Comparison of ENCODE assay signal across 12 cellular contexts in the genomic region with DNA sequence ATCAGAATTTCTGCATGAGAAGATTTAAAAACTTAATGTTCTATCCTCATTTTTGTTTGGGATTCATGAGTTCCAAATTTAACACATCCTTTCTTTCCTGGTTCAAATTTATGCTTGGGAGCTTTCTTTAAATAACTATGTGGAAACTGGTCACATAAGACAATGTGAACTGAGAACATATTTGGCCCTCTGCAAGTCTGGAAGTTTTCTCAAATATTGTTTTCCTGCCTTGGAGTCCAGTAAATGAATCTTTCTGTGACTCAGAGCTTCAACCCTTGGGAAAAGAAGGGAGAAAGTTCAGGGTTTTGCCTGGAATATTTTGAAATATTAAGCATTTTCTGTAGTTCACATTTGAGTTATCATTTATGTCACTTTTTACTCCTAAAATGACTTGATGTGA.
"Had no signal": no experiment of that assay in that cellular context is flagged by ENCODE, and none has a peak within 500 bp of the region (broad histone marks: within the 10 kb centered on the region; RNA-seq: fewer than 3 reads in every experiment).

No MANE protein-coding gene starts in this region.

- H3K4me1 ChIP-seq: esophagus muscularis mucosa, pancreas had no signal

- H3K4me3 ChIP-seq: coronary artery, esophagus muscularis mucosa, hepatocyte, pancreas had no signal

- H2AFZ ChIP-seq: hepatocyte had no signal

- H3K27me3 ChIP-seq: esophagus muscularis mucosa, hepatocyte, pancreas had no signal

- DNase-seq: activated CD4-positive, alpha-beta T cell treated with anti-CD3 and anti-CD28 coated beads, Interleukin-2, amount 50 U/mL, for 48 hours; activated naive CD4-positive, alpha-beta T cell treated with Interleukin-2 at 50 U/mL for 16 hours; activated naive CD8-positive, alpha-beta T cell treated with anti-CD3 and anti-CD28 coated beads, Interleukin-2, amount 50 U/mL, for 24 hours; central memory CD4-positive, alpha-beta T cell; pancreas; stimulated activated naive B cell treated with anti-CD40 and anti-IgM and Interleukin-4, amounts not matched to agents 10 μg/mL and 1 μg/mL and 100 μg/mL, for 72 hours; trophoblast cell; WERI-Rb-1 had no signal

- H3K4me2 ChIP-seq: hepatocyte had no signal

- H3K27ac ChIP-seq: hepatocyte, pancreas, WERI-Rb-1 had no signal

- H3K9me3 ChIP-seq: esophagus muscularis mucosa, pancreas had no signal

- ATAC-seq: activated naive CD8-positive, alpha-beta T cell treated with anti-CD3 and anti-CD28 coated beads, Interleukin-2, amount 50 U/mL, for 24 hours; activated T-helper 17 cell treated with anti-CD3 and anti-CD28 coated beads, Interleukin-2, amount 50 U/mL, for 72 hours; stimulated activated naive B cell treated with anti-CD40 and anti-IgM and Interleukin-4, amounts not matched to agents 10 μg/mL and 1 μg/mL and 100 μg/mL, for 72 hours had no signal

- H3K36me3 ChIP-seq: esophagus muscularis mucosa, pancreas, WERI-Rb-1 had no signal

- H3K79me2 ChIP-seq: hepatocyte had no signal
